Comparison of ENCODE assay signal across 8 cellular contexts in genomic region chr2:232333361-232334135, GRCh38. TPM values are rescaled to one million over a fixed set of nuclear protein-coding genes. Genes with fewer than 3 reads are reported as not detected.
A peak's percentile ranks its signal among the peaks of the same experiment; 100 is the strongest.
DNase-seq lines count a peak whose midpoint lies in the region; TF ChIP-seq lines count a peak whose summit lies in the region.

No MANE protein-coding gene starts in this region.

- H3K36me3 ChIP-seq in Loucy (ENCODE audit: insufficient read depth, low read length) = no peaks in the 10 kb centered on the region
- no peaks in the 10 kb centered on the region for H3K36me3 ChIP-seq in osteoblast (ENCODE audit: insufficient read depth, low read length)

- peak; percentile 66 for TF ChIP-seq CTCF in Loucy (conservative IDR thresholded peaks at IDR 0.05; ENCODE audit: low read length)
- peak; percentile 60 for TF ChIP-seq CTCF in epithelial cell of esophagus (IDR thresholded peaks at IDR 0.05; ENCODE audit: insufficient read depth, low read depth, low read length, missing control alignments)
- TF ChIP-seq CTCF in osteoblast (IDR thresholded peaks at IDR 0.05; ENCODE audit: extremely low read depth, low read depth, low read length) = peak; percentile 45

- H3K4me1 ChIP-seq in Loucy (ENCODE audit: insufficient read depth, low read length, poor library complexity, severe bottlenecking) (no peaks in the 10 kb centered on the region), osteoblast (ENCODE audit: insufficient read depth, low read length) (no peaks in the 10 kb centered on the region)

- no peak overlapping the region for H3K4me3 ChIP-seq in Loucy (ENCODE audit: low read length, poor library complexity, severe bottlenecking)
- H3K4me3 ChIP-seq in epithelial cell of esophagus (ENCODE audit: low read length) = no peak overlapping the region
- H3K4me3 ChIP-seq in osteoblast (ENCODE audit: insufficient read depth, low read length) = no peak overlapping the region

- H3K9ac ChIP-seq in Loucy (ENCODE audit: low read depth, low read length, poor library complexity, severe bottlenecking) = no peak overlapping the region

- in situ Hi-C loops in KBM-7 (cut with MboI; ENCODE audit: low pct_unique_long_range_greater_than_20kb, low sequenced_read_pairs) = no loop called here

- H3K27me3 ChIP-seq in Loucy (ENCODE audit: insufficient read depth, low read length, poor library complexity, severe bottlenecking) = no peaks in the 10 kb centered on the region
- no peaks in the 10 kb centered on the region for H3K27me3 ChIP-seq in osteoblast (ENCODE audit: insufficient read depth, low read length)

- H3K79me2 ChIP-seq in Loucy (ENCODE audit: insufficient read depth, low read length) = no peaks in the 10 kb centered on the region
- no peaks in the 10 kb centered on the region for H3K79me2 ChIP-seq in osteoblast (ENCODE audit: insufficient read depth, low read length)

- H3F3A ChIP-seq in Loucy (ENCODE audit: low read depth) = no peaks in the 10 kb centered on the region

- DNase-seq in NCI-H82 (lab: John Stamatoyannopoulos, UW) (peak; percentile 42), NCI-H82 treated with DMSO at 0.1 percent for 48 hours (lab: John Stamatoyannopoulos, UW; ENCODE audit: unreplicated experiment) (no peak), epithelial cell of esophagus (ENCODE audit: low read depth) (peak; percentile 78), osteoblast (ENCODE audit: insufficient read length, low spot score, missing footprints) (peak; percentile 89), KBM-7 (no peak), SW 1271 (lab: John Stamatoyannopoulos, UW) (no peak)
- no peak for DNase-seq in stimulated activated CD4-positive, alpha-beta T cell treated with anti-CD3 and anti-CD28 coated beads, Interleukin-2, amount 100 ng/mL, for 48 hours

- H3K9me3 ChIP-seq in Loucy (ENCODE audit: insufficient read depth, low read depth, low read length) (no peaks in the 10 kb centered on the region), osteoblast (ENCODE audit: low read depth, low read length) (no peaks in the 10 kb centered on the region)

- H2AFZ ChIP-seq in Loucy (ENCODE audit: low read length) (no peak overlapping the region), osteoblast (ENCODE audit: low read length) (no peak overlapping the region)

- no peak overlapping the region for H3K27ac ChIP-seq in osteoblast (ENCODE audit: low read depth, low read length)

- H4K20me1 ChIP-seq in Loucy (ENCODE audit: insufficient read depth, low read length, poor library complexity, severe bottlenecking) (no peaks in the 10 kb centered on the region), osteoblast (ENCODE audit: insufficient read depth, low read length) (peaks cover 3% of the 10 kb centered on the region)

- no peaks in the 10 kb centered on the region for H3K9me2 ChIP-seq in Loucy (replicated peaks; ENCODE audit: low read depth, low read length)

- H3K4me2 ChIP-seq in Loucy (ENCODE audit: low read depth, low read length, poor library complexity, severe bottlenecking) (no peak overlapping the region), osteoblast (ENCODE audit: insufficient read depth, low read length) (no peak overlapping the region)

RNA-seq across cellular contexts. Expression of gene ALPP, which starts 45.0 kb away (rescaled TPM):
- not detected in 2 replicates for total RNA-seq in osteoblast

Comparison
In these comparisons a context has a peak if more than half of its experiments do, and no peak if none do; other contexts are left out.
1. DNase-seq: peak in NCI-H82 (single experiment), epithelial cell of esophagus (single experiment) and osteoblast (single experiment); none in NCI-H82 treated with DMSO at 0.1 percent for 48 hours (single experiment), KBM-7 (single experiment), SW 1271 (0 of 2) and stimulated activated CD4-positive, alpha-beta T cell treated with anti-CD3 and anti-CD28 coated beads, Interleukin-2, amount 100 ng/mL, for 48 hours (0 of 2).
2. Peak in every context shown above with its lines, with median percentiles within 50 percentile points of each other: CTCF ChIP-seq.